Comparison of ENCODE assay signal across 1 cellular context in genomic region chr16:12321363-12321762, GRCh38.
TF ChIP-seq lines count a peak whose summit lies in the region.

No MANE protein-coding gene starts in this region.

TF ChIP-seq in K562, 482 proteins besides CTCF, POLR2A, EP300 and RAD21 (continued from another document):
- TF ChIP-seq ATF3 (IDR thresholded peaks at IDR 0.05) (peak; percentile 85), ATF3 (CRISPR knock-in tag; conservative IDR thresholded peaks at IDR 0.05) (no peak), ATF1 (CRISPR knock-in tag; IDR thresholded peaks at IDR 0.05) (no peak), ATF1 (tag; IDR thresholded peaks at IDR 0.05) (peak; percentile 37; the same call in 1 of the 2 replicates), NCOA2 (IDR thresholded peaks at IDR 0.05; ENCODE audit: partially characterized antibody in 2 of 2) (no peak)
